In genomic region chr10:125008689-125009579, GRCh38 we compare ENCODE assay signal across 17 cellular contexts.
DNase-seq lines count a peak whose midpoint lies in the region; ATAC-seq and TF ChIP-seq lines count a peak whose summit lies in the region.
"Had no signal": no experiment of that assay in that cellular context is flagged by ENCODE, and none has a peak within 500 bp of the region (broad histone marks: within the 10 kb centered on the region; RNA-seq: fewer than 3 reads in every experiment).

No MANE protein-coding gene starts in this region.

- peaks cover 76% of the 10 kb centered on the region for H3K79me2 ChIP-seq in osteoblast (ENCODE audit: insufficient read depth, low read length)

- no peak for TF ChIP-seq EP300 in esophagus muscularis mucosa (IDR thresholded peaks at IDR 0.05)

- H3K4me2 ChIP-seq in osteoblast (ENCODE audit: insufficient read depth, low read length) = no peak overlapping the region

- H3K27me3 ChIP-seq in osteoblast (ENCODE audit: insufficient read depth, low read length) = no peaks in the 10 kb centered on the region
- no peaks in the 10 kb centered on the region for H3K27me3 ChIP-seq in esophagus muscularis mucosa
- H3K27me3 ChIP-seq: uterus had no signal

- H3K9me3 ChIP-seq in osteoblast (ENCODE audit: low read depth, low read length) (no peaks in the 10 kb centered on the region), esophagus muscularis mucosa (no peaks in the 10 kb centered on the region)
- H3K9me3 ChIP-seq: uterus had no signal

- no peak overlapping the region for H3K4me3 ChIP-seq in osteoblast (ENCODE audit: insufficient read depth, low read length)
- H3K4me3 ChIP-seq in esophagus muscularis mucosa = no peak overlapping the region
- H3K4me3 ChIP-seq: uterus had no signal

- peaks cover 45% of the 10 kb centered on the region for H4K20me1 ChIP-seq in osteoblast (ENCODE audit: insufficient read depth, low read length)

- no peak for TF ChIP-seq POLR2A in esophagus muscularis mucosa (IDR thresholded peaks at IDR 0.05; ENCODE audit: low read depth)

- no peak overlapping the region for H2AFZ ChIP-seq in osteoblast (ENCODE audit: low read length)

- H3K4me1 ChIP-seq in osteoblast (ENCODE audit: insufficient read depth, low read length) (no peaks in the 10 kb centered on the region), esophagus muscularis mucosa (peaks cover 39 to 78% (median 46%) of the 10 kb centered on the region in 4 donors)
- H3K4me1 ChIP-seq: uterus had no signal

- H3K4me1 Mint-ChIP-seq in natural killer cell (peaks cover 57 to 68% of the 10 kb centered on the region in 2 donors), glutamatergic neuron (ENCODE audit: low read depth, unreplicated experiment) (peaks cover 49% of the 10 kb centered on the region)
- H3K4me1 Mint-ChIP-seq in natural killer cell treated with Interleukin-12 subunit alpha and Interleukin-12 subunit beta and Interleukin-15 and Interleukin-18, amount 100 ng/mL, for 72 hours (ENCODE audit: low read depth in 2 of 2) = peaks cover 5 to 31% of the 10 kb centered on the region in 2 donors
- no peaks in the 10 kb centered on the region for H3K4me1 Mint-ChIP-seq in stimulated activated memory B cell treated with anti-CD40 and anti-IgM and Interleukin-4, amounts not matched to agents 10 μg/mL and 1 μg/mL and 100 μg/mL, for 72 hours

- ATAC-seq in natural killer cell = no peak
- ATAC-seq in natural killer cell treated with Interleukin-12 subunit alpha and Interleukin-12 subunit beta and Interleukin-15 and Interleukin-18, amount 100 ng/mL, for 72 hours = no peak
- ATAC-seq in stimulated activated memory B cell treated with anti-CD40 and anti-IgM and Interleukin-4, amounts not matched to agents 10 μg/mL and 1 μg/mL and 100 μg/mL, for 72 hours = no peak

- WGBS in esophagus muscularis mucosa = 89% methylated on average over 22 of the region's 22 CpGs

- H3K27ac ChIP-seq in osteoblast (ENCODE audit: low read depth, low read length) (no peak overlapping the region), esophagus muscularis mucosa (replicated peaks in 1 of 4) (peak overlapping the region in 1 of 4 donors; percentile 24)

- TF ChIP-seq CTCF in natural killer cell (IDR thresholded peaks at IDR 0.05) = no peak
- no peak for TF ChIP-seq CTCF in glutamatergic neuron (IDR thresholded peaks at IDR 0.05; ENCODE audit: partially characterized antibody, unreplicated experiment)
- no peak for TF ChIP-seq CTCF in osteoblast (IDR thresholded peaks at IDR 0.05; ENCODE audit: extremely low read depth, low read depth, low read length)
- no peak for TF ChIP-seq CTCF in esophagus muscularis mucosa (IDR thresholded peaks at IDR 0.05)

- H3K27me3 Mint-ChIP-seq in natural killer cell (ENCODE audit: low read depth in 2 of 2) (no peaks in the 10 kb centered on the region), glutamatergic neuron (ENCODE audit: unreplicated experiment) (peaks cover 18% of the 10 kb centered on the region)
- no peaks in the 10 kb centered on the region for H3K27me3 Mint-ChIP-seq in natural killer cell treated with Interleukin-12 subunit alpha and Interleukin-12 subunit beta and Interleukin-15 and Interleukin-18, amount 100 ng/mL, for 72 hours
- peaks cover 41% of the 10 kb centered on the region for H3K27me3 Mint-ChIP-seq in stimulated activated memory B cell treated with anti-CD40 and anti-IgM and Interleukin-4, amounts not matched to agents 10 μg/mL and 1 μg/mL and 100 μg/mL, for 72 hours

- H3K4me3 Mint-ChIP-seq in natural killer cell (no peak overlapping the region), glutamatergic neuron (ENCODE audit: unreplicated experiment) (no peak overlapping the region)
- H3K4me3 Mint-ChIP-seq in natural killer cell treated with Interleukin-12 subunit alpha and Interleukin-12 subunit beta and Interleukin-15 and Interleukin-18, amount 100 ng/mL, for 72 hours = no peak overlapping the region
- H3K4me3 Mint-ChIP-seq in stimulated activated memory B cell treated with anti-CD40 and anti-IgM and Interleukin-4, amounts not matched to agents 10 μg/mL and 1 μg/mL and 100 μg/mL, for 72 hours = no peak overlapping the region
- H3K4me3 Mint-ChIP-seq: activated CD4-positive, alpha-beta memory T cell treated with anti-CD3 and anti-CD28 coated beads for 36 hours had no signal

- H3K36me3 Mint-ChIP-seq in natural killer cell (no peaks in the 10 kb centered on the region), glutamatergic neuron (ENCODE audit: unreplicated experiment) (peaks cover 7% of the 10 kb centered on the region)
- no peaks in the 10 kb centered on the region for H3K36me3 Mint-ChIP-seq in natural killer cell treated with Interleukin-12 subunit alpha and Interleukin-12 subunit beta and Interleukin-15 and Interleukin-18, amount 100 ng/mL, for 72 hours
- no peaks in the 10 kb centered on the region for H3K36me3 Mint-ChIP-seq in stimulated activated memory B cell treated with anti-CD40 and anti-IgM and Interleukin-4, amounts not matched to agents 10 μg/mL and 1 μg/mL and 100 μg/mL, for 72 hours
- H3K36me3 Mint-ChIP-seq: activated CD4-positive, alpha-beta memory T cell treated with anti-CD3 and anti-CD28 coated beads for 36 hours had no signal

- H3K9me3 Mint-ChIP-seq in natural killer cell = no peaks in the 10 kb centered on the region
- no peaks in the 10 kb centered on the region for H3K9me3 Mint-ChIP-seq in natural killer cell treated with Interleukin-12 subunit alpha and Interleukin-12 subunit beta and Interleukin-15 and Interleukin-18, amount 100 ng/mL, for 72 hours
- peaks cover 15% of the 10 kb centered on the region for H3K9me3 Mint-ChIP-seq in glutamatergic neuron (ENCODE audit: unreplicated experiment)
- no peaks in the 10 kb centered on the region for H3K9me3 Mint-ChIP-seq in stimulated activated memory B cell treated with anti-CD40 and anti-IgM and Interleukin-4, amounts not matched to agents 10 μg/mL and 1 μg/mL and 100 μg/mL, for 72 hours
- H3K9me3 Mint-ChIP-seq: activated CD4-positive, alpha-beta memory T cell treated with anti-CD3 and anti-CD28 coated beads for 36 hours had no signal

- intact Hi-C loops in natural killer cell (cut with micrococcal nuclease) (no loop called here), esophagus muscularis mucosa (cut with DNase I) (no loop called here)

- H3K36me3 ChIP-seq in osteoblast (ENCODE audit: insufficient read depth, low read length) (peaks cover 6% of the 10 kb centered on the region), esophagus muscularis mucosa (peaks cover 0 to 49% (median 16%) of the 10 kb centered on the region in 4 donors)
- H3K36me3 ChIP-seq: uterus had no signal

- H3K27ac Mint-ChIP-seq in natural killer cell = peak overlapping the region; percentile 47 to 51
- H3K27ac Mint-ChIP-seq in natural killer cell treated with Interleukin-12 subunit alpha and Interleukin-12 subunit beta and Interleukin-15 and Interleukin-18, amount 100 ng/mL, for 72 hours = no peak overlapping the region
- peak overlapping the region; percentile 52 for H3K27ac Mint-ChIP-seq in glutamatergic neuron (ENCODE audit: unreplicated experiment)
- no peak overlapping the region for H3K27ac Mint-ChIP-seq in stimulated activated memory B cell treated with anti-CD40 and anti-IgM and Interleukin-4, amounts not matched to agents 10 μg/mL and 1 μg/mL and 100 μg/mL, for 72 hours
- H3K27ac Mint-ChIP-seq: activated CD4-positive, alpha-beta memory T cell treated with anti-CD3 and anti-CD28 coated beads for 36 hours had no signal

- DNase-seq in natural killer cell (no peak), glutamatergic neuron (no peak), osteoblast (ENCODE audit: insufficient read length, low spot score, missing footprints) (peak; percentile 42), retina (no peak), UCSD-AML1 (lab: John Stamatoyannopoulos, UW; ENCODE audit: unreplicated experiment) (no peak), esophagus muscularis mucosa (ENCODE audit: extremely low spot score) (no peak)
- DNase-seq in natural killer cell treated with Interleukin-12 subunit alpha and Interleukin-12 subunit beta and Interleukin-15 and Interleukin-18, amount 100 ng/mL, for 72 hours (ENCODE audit: low spot score) = no peak
- DNase-seq: activated CD4-positive, alpha-beta memory T cell treated with anti-CD3 and anti-CD28 coated beads for 36 hours; activated effector memory CD4-positive, alpha-beta T cell treated with Interleukin-2 at 50 U/mL for 16 hours; DMS153; erythroblast; NCI-H1092 treated with DMSO at 0.1 percent for 48 hours; SHP77 treated with DMSO at 0.1 percent for 48 hours; stimulated activated CD4-positive, alpha-beta T cell treated with anti-CD3 and anti-CD28 coated beads, Interleukin-12 subunit alpha, Interleukin-12 subunit beta, amount 100 ng/mL, for 4 hours; T1000; uterus had no signal

Comparison
In these comparisons a context has a peak if more than half of its experiments do, and no peak if none do; other contexts are left out.
1. H3K27ac Mint-ChIP-seq: peak in natural killer cell (2 of 2) and glutamatergic neuron (single experiment); none in natural killer cell treated with Interleukin-12 subunit alpha and Interleukin-12 subunit beta and Interleukin-15 and Interleukin-18, amount 100 ng/mL, for 72 hours (0 of 2) and stimulated activated memory B cell treated with anti-CD40 and anti-IgM and Interleukin-4, amounts not matched to agents 10 μg/mL and 1 μg/mL and 100 μg/mL, for 72 hours (single experiment).